ENCODE assay signal across 8 cellular contexts in genomic region chr11:3123761-3124733, GRCh38. TPM values are rescaled to one million over a fixed set of nuclear protein-coding genes. Genes with fewer than 3 reads are reported as not detected.
DNase-seq lines count a peak whose midpoint lies in the region; FAIRE-seq and TF ChIP-seq lines count a peak whose summit lies in the region.

No MANE protein-coding gene starts in this region.

- H3K27ac Mint-ChIP-seq in astrocyte (ENCODE audit: unreplicated experiment): no peak overlapping the region

- no peak for TF ChIP-seq CTCF in astrocyte (IDR thresholded peaks at IDR 0.05; ENCODE audit: insufficient read depth, low read depth, low read length)
- TF ChIP-seq CTCF in testis (IDR thresholded peaks at IDR 0.05): no peak

- peak overlapping the region; percentile 61 for H3K27ac ChIP-seq in astrocyte (ENCODE audit: low read depth, low read length)
- H3K27ac ChIP-seq in testis: peak overlapping the region; percentile 1 to 30

- H3K4me1 ChIP-seq in astrocyte (ENCODE audit: insufficient read depth, low read length): peaks cover 13% of the 10 kb centered on the region
- peaks cover 23% of the 10 kb centered on the region for H3K4me1 ChIP-seq in testis

- 71 to 78% methylated on average over 16 to 19 of the region's 19 CpGs for WGBS in testis, 2 donors

- H3K4me3 ChIP-seq in astrocyte (ENCODE audit: insufficient read depth, low read depth, low read length) (no peak overlapping the region), testis (no peak overlapping the region)

- peak; percentile 88 for FAIRE-seq in astrocyte (lab: Jason Lieb, UNC)

- no peak for TF ChIP-seq POLR2A in testis (IDR thresholded peaks at IDR 0.05)

- no peaks in the 10 kb centered on the region for H3K79me2 ChIP-seq in astrocyte (ENCODE audit: insufficient read depth, low read length)

- DNase-seq in HUDEP-2 (lab: John Stamatoyannopoulos, UW; ENCODE audit: unreplicated experiment in 76 of 76) (peak in 74 of 76 experiments; percentile 51 to 93 (median 82)), astrocyte (ENCODE audit: low read depth) (peak; percentile 93), iris pigment epithelial cell (ENCODE audit: low read depth) (peak; percentile 96), testis (peak; percentile 76), COLO668 (lab: John Stamatoyannopoulos, UW; ENCODE audit: unreplicated experiment) (no peak), activated T-cell treated with anti-CD3 and anti-CD28 coated beads for 4 hours (no peak), COR-L47 (lab: John Stamatoyannopoulos, UW) (no peak), NCI-H345 (lab: John Stamatoyannopoulos, UW) (no peak)

- no peaks in the 10 kb centered on the region for H3K27me3 ChIP-seq in astrocyte (ENCODE audit: insufficient read depth, low read length)
- no peaks in the 10 kb centered on the region for H3K27me3 ChIP-seq in testis

- no peaks in the 10 kb centered on the region for H3K9me3 ChIP-seq in astrocyte (ENCODE audit: insufficient read depth, low read depth, low read length)
- no peaks in the 10 kb centered on the region for H3K9me3 ChIP-seq in testis

- peak overlapping the region; percentile 49 for H3K9ac ChIP-seq in astrocyte (ENCODE audit: low read length)

- no peaks in the 10 kb centered on the region for H3K9me3 Mint-ChIP-seq in astrocyte (ENCODE audit: unreplicated experiment)

- no peaks in the 10 kb centered on the region for H3K4me1 Mint-ChIP-seq in astrocyte (ENCODE audit: low read depth, unreplicated experiment)

- H3K36me3 ChIP-seq in astrocyte (ENCODE audit: insufficient read depth, low read length): no peaks in the 10 kb centered on the region
- H3K36me3 ChIP-seq in testis (ENCODE audit: low read depth, missing control alignments): no peaks in the 10 kb centered on the region

- H3K4me2 ChIP-seq in astrocyte (ENCODE audit: low read length): peak overlapping the region; percentile 29

- intact Hi-C loops in testis (cut with DNase I; ENCODE audit: low total_unique reads): no loop called here

- H3K27me3 Mint-ChIP-seq in astrocyte (ENCODE audit: low read depth, unreplicated experiment): no peaks in the 10 kb centered on the region

- peaks cover 4% of the 10 kb centered on the region for H3K36me3 Mint-ChIP-seq in astrocyte (ENCODE audit: low read depth, unreplicated experiment)

- no peak overlapping the region for H3K4me3 Mint-ChIP-seq in astrocyte (ENCODE audit: unreplicated experiment)

- peaks cover 21% of the 10 kb centered on the region for H4K20me1 ChIP-seq in astrocyte (ENCODE audit: insufficient read depth, low read length)

- no peak overlapping the region for H2AFZ ChIP-seq in astrocyte (ENCODE audit: low read depth, low read length)

RNA-seq across cellular contexts. Expression of gene OSBPL5, which starts 41.1 kb away (rescaled TPM):
- 29.0 and 34.2 TPM in 2 replicates for total RNA-seq in astrocyte
- 10 to 100 TPM; 13.2 to 18.1 TPM for total RNA-seq in testis
- polyA plus RNA-seq in testis (ENCODE audit: insufficient read depth, low read depth, low replicate concordance): 8.9 TPM

Comparison
In these comparisons a context has a peak if more than half of its experiments do, and no peak if none do; other contexts are left out.
1. DNase-seq: peak in HUDEP-2 (74 of 76), astrocyte (single experiment), iris pigment epithelial cell (single experiment) and testis (single experiment); none in COLO668 (single experiment), activated T-cell treated with anti-CD3 and anti-CD28 coated beads for 4 hours (single experiment), COR-L47 (single experiment) and NCI-H345 (single experiment).